Comparison of ENCODE assay signal across 1 cellular context in genomic region chrX:154548028-154548316, GRCh38.
TF ChIP-seq lines count a peak whose summit lies in the region.

No MANE protein-coding gene starts in this region.

TF ChIP-seq in HCT116, 20 proteins besides CTCF, POLR2A, EP300 and RAD21 (continued from another document):
- TF ChIP-seq ZBTB33 (IDR thresholded peaks at IDR 0.05; ENCODE audit: extremely low read depth, insufficient replicate concordance, low read length) (no peak), REST (IDR thresholded peaks at IDR 0.05; ENCODE audit: low read depth) (no peak), ZFX (IDR thresholded peaks at IDR 0.05) (no peak), MAX (IDR thresholded peaks at IDR 0.05) (no peak), ZNF274 (IDR thresholded peaks at IDR 0.05; ENCODE audit: low read depth, low read length) (no peak), SRF (IDR thresholded peaks at IDR 0.05; ENCODE audit: low read depth) (no peak), EZH2phosphoT487 (IDR thresholded peaks at IDR 0.05; ENCODE audit: borderline replicate concordance) (no peak), POLR2AphosphoS5 (IDR thresholded peaks at IDR 0.05; ENCODE audit: low read depth, low read length) (no peak), ELF1 (IDR thresholded peaks at IDR 0.05; ENCODE audit: borderline replicate concordance, low read depth) (no peak)
